ENCODE assay signal across 9 cellular contexts in genomic region chr17:1710807-1711553, GRCh38. TPM values are rescaled to one million over a fixed set of nuclear protein-coding genes. Genes with fewer than 3 reads are reported as not detected.
A peak's percentile ranks its signal among the peaks of the same experiment; 100 is the strongest.
DNase-seq lines count a peak whose midpoint lies in the region; ATAC-seq, FAIRE-seq and TF ChIP-seq lines count a peak whose summit lies in the region.
"Had no signal": no experiment of that assay in that cellular context is flagged by ENCODE, and none has a peak within 500 bp of the region (broad histone marks: within the 10 kb centered on the region; RNA-seq: fewer than 3 reads in every experiment).

No MANE protein-coding gene starts in this region.

- intact Hi-C loops in activated CD4-positive, alpha-beta T cell treated with anti-CD3 and anti-CD28 coated beads for 36 hours (cut with DNase I, micrococcal nuclease), result loop anchor here (1.0 to 10.0 kb wide), 2 partner anchors 27 to 146 kb away; partner anchors contain the start of genes PITPNA (in 1 of the 2) and PRPF8 (in 1 of the 2)
- intact Hi-C loops in K562 (cut with micrococcal nuclease), result no loop called here

- in situ Hi-C loops in K562 (cut with MboI), result loop anchor here (5.0 to 10.0 kb wide), 2 partner anchors 39 to 324 kb away; partner anchors contain the start of gene DPH1

- 24% methylated on average over 6 of the region's 14 CpGs for WGBS in K562 (ENCODE audit: insufficient coverage, low coverage, missing lambda C conversion rate)

- no peaks in the 10 kb centered on the region for H3K9me1 ChIP-seq in K562 (ENCODE audit: control insufficient read depth, insufficient read depth, low read length)

- CTCF ChIA-PET in activated CD4-positive, alpha-beta T cell treated with anti-CD3 and anti-CD28 coated beads for 36 hours (lab: Charles Lee), result interaction anchor here (0.9 to 1.4 kb wide), 4 partner anchors 9 to 705 kb away, joined by 3 to 4 read pairs (median 3); no protein-coding TSS in a partner anchor
- CTCF ChIA-PET in K562 (lab: Yijun Ruan, JAX; ENCODE audit: low intra/inter-chr PET ratio), result no interaction called here

- H3K9ac ChIP-seq in K562 (ENCODE audit: insufficient read depth in 1 of 2, low read depth in 2 of 2, low read length in 2 of 2), result peak overlapping the region; percentile 65 to 92; a peak in 3 of 4 replicates

- H3K36me3 ChIP-seq in K562 (ENCODE audit: control insufficient read depth, insufficient read depth, low read length), result peaks cover 25% of the 10 kb centered on the region; the same call in 2 of the 3 replicates
- H3K36me3 ChIP-seq in thoracic aorta, result peaks cover 17% of the 10 kb centered on the region

- H3K27me3 ChIP-seq in K562 (ENCODE audit: control insufficient read depth in 2 of 2, insufficient read depth in 2 of 2, low read length in 2 of 2), result no peaks in the 10 kb centered on the region
- H3K27me3 ChIP-seq in thoracic aorta (replicated peaks; ENCODE audit: insufficient read depth), result no peaks in the 10 kb centered on the region

- TF ChIP-seq POLR2A in K562 (conservative IDR thresholded peaks at IDR 0.05), result peak; percentile 49; the same call in 1 of the 2 replicates

- H3K4me1 Mint-ChIP-seq in activated CD4-positive, alpha-beta T cell treated with anti-CD3 and anti-CD28 coated beads for 36 hours, result peaks cover 18% of the 10 kb centered on the region

- no peak overlapping the region; the same call in 1 of the 2 replicates for H2AFZ ChIP-seq in K562 (ENCODE audit: low read depth, low read length)

- H3K9me3 ChIP-seq in K562 (replicated peaks; ENCODE audit: control insufficient read depth, insufficient read depth, low read depth, low read length) (no peaks in the 10 kb centered on the region), thoracic aorta (no peaks in the 10 kb centered on the region)

- H3K9me3 Mint-ChIP-seq in activated CD4-positive, alpha-beta T cell treated with anti-CD3 and anti-CD28 coated beads for 36 hours (ENCODE audit: low read depth), result no peaks in the 10 kb centered on the region

- peak overlapping the region; percentile 67 for H3K4me2 ChIP-seq in K562 (ENCODE audit: insufficient read depth, low read length)

- no peak overlapping the region for H3K27ac Mint-ChIP-seq in activated CD4-positive, alpha-beta T cell treated with anti-CD3 and anti-CD28 coated beads for 36 hours

- H4K20me1 ChIP-seq in K562 (replicated peaks; ENCODE audit: control insufficient read depth, insufficient read depth, low read length), result 0 out of 2 replicates have a peak, but pooled peaks cover 3% of the 10 kb centered on the region

- no peak for TF ChIP-seq CTCF in K562 (IDR thresholded peaks at IDR 0.05 in 2 of 3, conservative IDR thresholded peaks at IDR 0.05 in 1 of 3; ENCODE audit: insufficient read depth in 2 of 3, low read depth in 1 of 3, low read length in 3 of 3)
- TF ChIP-seq CTCF in thoracic aorta (IDR thresholded peaks at IDR 0.05), result no peak

- H3K27ac ChIP-seq in K562 (ENCODE audit: extremely low read depth, low read depth, low read length) (peak overlapping the region; percentile 66), thoracic aorta (peak overlapping the region; percentile 43 to 54)

- H3K4me1 ChIP-seq in K562 (replicated peaks in 1 of 2; ENCODE audit: control insufficient read depth in 2 of 2, insufficient read depth in 2 of 2, low read length in 2 of 2) (peaks cover 31 to 70% of the 10 kb centered on the region in 2 experiments), thoracic aorta (ENCODE audit: control insufficient read depth in 1 of 2, low read depth in 2 of 2) (peaks cover 29 to 35% of the 10 kb centered on the region in 2 donors)

- H3K79me2 ChIP-seq in K562 (ENCODE audit: control insufficient read depth, insufficient read depth, low read length), result peaks cover 43% of the 10 kb centered on the region

- H3K36me3 Mint-ChIP-seq in activated CD4-positive, alpha-beta T cell treated with anti-CD3 and anti-CD28 coated beads for 36 hours (ENCODE audit: low read depth), result no peaks in the 10 kb centered on the region

- peak overlapping the region; percentile 48 for H3K4me3 Mint-ChIP-seq in activated CD4-positive, alpha-beta T cell treated with anti-CD3 and anti-CD28 coated beads for 36 hours

- peak overlapping the region; percentile 53 for H3K4me3 ChIP-seq in K562
- H3K4me3 ChIP-seq in thoracic aorta, result peak overlapping the region; percentile 91

- no peak for DNase-seq in activated CD4-positive, alpha-beta T cell treated with anti-CD3 and anti-CD28 coated beads for 36 hours
- DNase-seq in activated CD4-positive, alpha-beta T cell treated with anti-CD3 and anti-CD28 coated beads, Interleukin-2, amount 50 U/mL, for 1 hour, result no peak
- no peak for DNase-seq in K562 (ENCODE audit: extremely low read depth in 1 of 4, low spot score in 3 of 4)
- DNase-seq in left kidney (ENCODE audit: low read depth, low spot score), result peak; percentile 23
- no peak for DNase-seq in thoracic aorta (ENCODE audit: low spot score)
- DNase-seq in HCEC 1CT, result no peak
- no peak for DNase-seq in SW480 (ENCODE audit: low spot score)

- H3K27me3 Mint-ChIP-seq in activated CD4-positive, alpha-beta T cell treated with anti-CD3 and anti-CD28 coated beads for 36 hours, result peaks cover 16% of the 10 kb centered on the region

- no TSS peak for BruUV-seq in K562 (replicated peaks; lab: Mats Ljungman, UMichigan)

- no peak for TF ChIP-seq EP300 in K562 (IDR thresholded peaks at IDR 0.05; ENCODE audit: low read length)

- no peak for ATAC-seq in activated CD4-positive, alpha-beta T cell treated with anti-CD3 and anti-CD28 coated beads for 36 hours
- ATAC-seq in K562 (no peak), thoracic aorta (ENCODE audit: insufficient number of reproducible peaks, low FRiP score, low read depth) (no peak)
- ATAC-seq in activated CD4-positive, CD25-positive, alpha-beta regulatory T cell treated with anti-CD3 and anti-CD28 coated beads, Interleukin-2, amount 50 U/mL, for 24 hours, result no peak

- no peak for FAIRE-seq in K562 (lab: Jason Lieb, UNC)

- POLR2A ChIA-PET in activated CD4-positive, alpha-beta T cell treated with anti-CD3 and anti-CD28 coated beads for 36 hours (lab: Charles Lee), result interaction anchor here (0.6 kb wide), 1 partner anchor 221 kb away, joined by 3 read pairs; no protein-coding TSS in a partner anchor
- POLR2A ChIA-PET in K562 (lab: Yijun Ruan, JAX), result interaction anchor here (0.7 kb wide), 1 partner anchor 411 kb away, joined by 3 read pairs; no protein-coding TSS in a partner anchor

- TF ChIP-seq RAD21 in K562 (CRISPR knock-in tag; conservative IDR thresholded peaks at IDR 0.05 in 1 of 2, IDR thresholded peaks at IDR 0.05 in 1 of 2), result no peak

RNA-seq across cellular contexts. Expression of gene TLCD2, which starts 0.8 kb away (rescaled TPM):
- total RNA-seq in activated CD4-positive, alpha-beta T cell treated with anti-CD3 and anti-CD28 coated beads for 36 hours, result under 1 TPM; 0.30 to 0.39 TPM
- total RNA-seq in K562 (2011; cell fraction: chromatin; rRNA removed; ENCODE audit: low replicate concordance), result 1.2 and 1.5 TPM in 2 replicates
- 1.1 and 1.2 TPM in 2 replicates for total RNA-seq in K562 (2011; cell fraction: nucleolus; rRNA removed)
- total RNA-seq in K562 (2011; cell fraction: nucleoplasm; rRNA removed), result 1.2 and 1.5 TPM in 2 replicates
- total RNA-seq in K562 (2014; rRNA removed) (0.45 and 0.54 TPM in 2 replicates), K562 (2014; rRNA removed; fragmentation: Illumina TruSeq; extraction: Trizol) (0.64 and 0.65 TPM in 2 replicates), K562 (2015; rRNA removed; fragmentation: Illumina TruSeq; extraction: Trizol) (0.76 and 0.98 TPM in 2 replicates), K562 (2021) (0.78 and 0.89 TPM in 2 replicates), thoracic aorta (1 to 10 TPM; 7.3 to 8.3 TPM)
- polyA plus RNA-seq in K562 (2011; rRNA removed) (0.46 and 0.50 TPM in 2 replicates), K562 (2014; fragmentation: Illumina TruSeq; extraction: Trizol) (0.58 and 0.64 TPM in 2 replicates), K562 (2014; fragmentation: Nextera tagmentation; extraction: Ambion mirVana) (under 1 TPM; 0.10 to 0.13 TPM), K562 (2014; rRNA removed) (0.73 and 1.0 TPM in 2 replicates)
- 0.49 and 0.53 TPM in 2 replicates for polyA plus RNA-seq in K562 (2011; cell fraction: cytosol; rRNA removed)
- polyA plus RNA-seq in K562 (2011; cell fraction: nucleus; rRNA removed), result 0.39 and 0.54 TPM in 2 replicates
- 0.89 and 4.5 TPM in 2 replicates for polyA plus RNA-seq in K562 (2012)
- polyA minus RNA-seq in K562 (2011; rRNA and poly(A)+ RNA removed), result 0.72 and 0.81 TPM in 2 replicates
- polyA minus RNA-seq in K562 (2011; cell fraction: cytosol; rRNA and poly(A)+ RNA removed), result 0.48 and 0.73 TPM in 2 replicates
- 0.40 and 0.56 TPM in 2 replicates for polyA minus RNA-seq in K562 (2011; cell fraction: nucleus; rRNA and poly(A)+ RNA removed)

RNA-seq across cellular contexts. Expression of gene WDR81, which starts 13.5 kb away (rescaled TPM):
- 1 to 10 TPM; 6.9 to 8.6 TPM for total RNA-seq in activated CD4-positive, alpha-beta T cell treated with anti-CD3 and anti-CD28 coated beads for 36 hours
- total RNA-seq in K562 (2011; cell fraction: chromatin; rRNA removed; ENCODE audit: low replicate concordance), result 13.5 and 42.5 TPM in 2 replicates
- total RNA-seq in K562 (2011; cell fraction: nucleolus; rRNA removed), result 29.2 and 35.2 TPM in 2 replicates
- 14.9 and 15.0 TPM in 2 replicates for total RNA-seq in K562 (2011; cell fraction: nucleoplasm; rRNA removed)
- 11.1 and 12.5 TPM in 2 replicates for total RNA-seq in K562 (2014; rRNA removed)
- 0.89 and 1.7 TPM in 2 replicates for total RNA-seq in K562 (2014; rRNA removed; fragmentation: Illumina TruSeq; extraction: Trizol)
- total RNA-seq in K562 (2015; rRNA removed; fragmentation: Illumina TruSeq; extraction: Trizol), result 4.3 and 5.3 TPM in 2 replicates
- 13.0 and 17.1 TPM in 2 replicates for total RNA-seq in K562 (2021)
- polyA plus RNA-seq in K562 (2011; rRNA removed), result 2.7 and 5.1 TPM in 2 replicates
- polyA plus RNA-seq in K562 (2011; cell fraction: cytosol; rRNA removed), result 5.3 and 9.9 TPM in 2 replicates
- 26.4 and 53.6 TPM in 2 replicates for polyA plus RNA-seq in K562 (2011; cell fraction: nucleus; rRNA removed)
- 8.7 and 12.9 TPM in 2 replicates for polyA plus RNA-seq in K562 (2012)
- polyA plus RNA-seq in K562 (2014; fragmentation: Illumina TruSeq; extraction: Trizol), result 3.3 and 9.0 TPM in 2 replicates
- polyA plus RNA-seq in K562 (2014; fragmentation: Nextera tagmentation; extraction: Ambion mirVana), result under 1 TPM; 0.01 to 0.04 TPM
- polyA plus RNA-seq in K562 (2014; rRNA removed), result 12.2 and 12.9 TPM in 2 replicates
- 1.3 and 3.6 TPM in 2 replicates for polyA minus RNA-seq in K562 (2011; rRNA and poly(A)+ RNA removed)
- polyA minus RNA-seq in K562 (2011; cell fraction: cytosol; rRNA and poly(A)+ RNA removed), result 10.1 and 18.5 TPM in 2 replicates
- 9.9 and 15.3 TPM in 2 replicates for polyA minus RNA-seq in K562 (2011; cell fraction: nucleus; rRNA and poly(A)+ RNA removed)
- total RNA-seq in thoracic aorta, result 10 to 100 TPM; 32.7 to 41.8 TPM

RNA-seq across cellular contexts. Expression of gene PRPF8, which starts 26.3 kb away (rescaled TPM):
- total RNA-seq in activated CD4-positive, alpha-beta T cell treated with anti-CD3 and anti-CD28 coated beads for 36 hours, result 100 to 1,000 TPM; 391 to 425 TPM
- total RNA-seq in K562 (2011; cell fraction: chromatin; rRNA removed; ENCODE audit: low replicate concordance), result 654 and 969 TPM in 2 replicates
- total RNA-seq in K562 (2011; cell fraction: nucleolus; rRNA removed), result 322 and 340 TPM in 2 replicates
- 351 and 363 TPM in 2 replicates for total RNA-seq in K562 (2011; cell fraction: nucleoplasm; rRNA removed)
- total RNA-seq in K562 (2014; rRNA removed) (85.9 and 111 TPM in 2 replicates), K562 (2014; rRNA removed; fragmentation: Illumina TruSeq; extraction: Trizol) (64.3 and 72.1 TPM in 2 replicates), K562 (2015; rRNA removed; fragmentation: Illumina TruSeq; extraction: Trizol) (64.6 and 74.2 TPM in 2 replicates), K562 (2021) (278 and 294 TPM in 2 replicates), thoracic aorta (100 to 1,000 TPM; 184 to 186 TPM)
- polyA plus RNA-seq in K562 (2011; rRNA removed) (64.3 and 160 TPM in 2 replicates), K562 (2014; fragmentation: Illumina TruSeq; extraction: Trizol) (208 and 224 TPM in 2 replicates), K562 (2014; fragmentation: Nextera tagmentation; extraction: Ambion mirVana) (100 to 1,000 TPM; 128 to 174 TPM), K562 (2014; rRNA removed) (77.2 and 85.9 TPM in 2 replicates)
- polyA plus RNA-seq in K562 (2011; cell fraction: cytosol; rRNA removed), result 111 and 123 TPM in 2 replicates
- 279 and 287 TPM in 2 replicates for polyA plus RNA-seq in K562 (2011; cell fraction: nucleus; rRNA removed)
- polyA plus RNA-seq in K562 (2012), result 137 and 179 TPM in 2 replicates
- polyA minus RNA-seq in K562 (2011; rRNA and poly(A)+ RNA removed), result 219 and 329 TPM in 2 replicates
- 406 and 503 TPM in 2 replicates for polyA minus RNA-seq in K562 (2011; cell fraction: cytosol; rRNA and poly(A)+ RNA removed)
- 87.5 and 163 TPM in 2 replicates for polyA minus RNA-seq in K562 (2011; cell fraction: nucleus; rRNA and poly(A)+ RNA removed)

RNA-seq across cellular contexts. Expression of gene SERPINF2, which starts 31.7 kb away (rescaled TPM):
- under 1 TPM in 1 of 2 experiments, not detected in 1; 0.12 TPM for total RNA-seq in activated CD4-positive, alpha-beta T cell treated with anti-CD3 and anti-CD28 coated beads for 36 hours
- 0.25 TPM in 1 of 2 replicates, not detected in the other for total RNA-seq in K562 (2011; cell fraction: chromatin; rRNA removed; ENCODE audit: low replicate concordance)
- total RNA-seq in K562 (2011; cell fraction: nucleolus; rRNA removed), result not detected in 2 replicates
- not detected in 2 replicates for total RNA-seq in K562 (2011; cell fraction: nucleoplasm; rRNA removed)
- total RNA-seq in K562 (2014; rRNA removed) (not detected in 2 replicates), K562 (2014; rRNA removed; fragmentation: Illumina TruSeq; extraction: Trizol) (not detected in 2 replicates), K562 (2015; rRNA removed; fragmentation: Illumina TruSeq; extraction: Trizol) (not detected in 2 replicates), K562 (2021) (0.22 TPM in 2 replicates), thoracic aorta (1 to 10 TPM; 5.0 to 9.8 TPM)
- polyA plus RNA-seq in K562 (2011; rRNA removed) (0.04 TPM in 1 of 2 replicates, not detected in the other), K562 (2014; fragmentation: Illumina TruSeq; extraction: Trizol) (not detected in 2 replicates), K562 (2014; fragmentation: Nextera tagmentation; extraction: Ambion mirVana) (not detected), K562 (2014; rRNA removed) (not detected in 2 replicates)
- 0.03 TPM in 1 of 2 replicates, not detected in the other for polyA plus RNA-seq in K562 (2011; cell fraction: cytosol; rRNA removed)
- polyA plus RNA-seq in K562 (2011; cell fraction: nucleus; rRNA removed), result 0.07 TPM in 1 of 2 replicates, not detected in the other
- 0.03 and 0.06 TPM in 2 replicates for polyA plus RNA-seq in K562 (2012)
- not detected in 2 replicates for polyA minus RNA-seq in K562 (2011; rRNA and poly(A)+ RNA removed)
- 0.91 TPM in 1 of 2 replicates, not detected in the other for polyA minus RNA-seq in K562 (2011; cell fraction: cytosol; rRNA and poly(A)+ RNA removed)
- not detected in 2 replicates for polyA minus RNA-seq in K562 (2011; cell fraction: nucleus; rRNA and poly(A)+ RNA removed)
- total RNA-seq: pulmonary artery endothelial cell had no signal

RNA-seq across cellular contexts. Expression of gene SERPINF1, which starts 50.9 kb away (rescaled TPM):
- total RNA-seq in activated CD4-positive, alpha-beta T cell treated with anti-CD3 and anti-CD28 coated beads for 36 hours, result under 1 TPM; 0.27 to 0.47 TPM
- total RNA-seq in K562 (2011; cell fraction: chromatin; rRNA removed; ENCODE audit: low replicate concordance), result 49.3 and 78.6 TPM in 2 replicates
- 114 and 121 TPM in 2 replicates for total RNA-seq in K562 (2011; cell fraction: nucleolus; rRNA removed)
- 64.9 and 87.2 TPM in 2 replicates for total RNA-seq in K562 (2011; cell fraction: nucleoplasm; rRNA removed)
- total RNA-seq in K562 (2014; rRNA removed) (37.7 and 54.7 TPM in 2 replicates), K562 (2014; rRNA removed; fragmentation: Illumina TruSeq; extraction: Trizol) (21.5 and 27.5 TPM in 2 replicates), K562 (2015; rRNA removed; fragmentation: Illumina TruSeq; extraction: Trizol) (37.0 and 40.4 TPM in 2 replicates), K562 (2021) (34.5 and 44.2 TPM in 2 replicates), thoracic aorta (100 to 1,000 TPM; 385 to 608 TPM)
- polyA plus RNA-seq in K562 (2011; rRNA removed) (66.9 and 85.2 TPM in 2 replicates), K562 (2014; fragmentation: Illumina TruSeq; extraction: Trizol) (44.8 and 53.4 TPM in 2 replicates), K562 (2014; fragmentation: Nextera tagmentation; extraction: Ambion mirVana) (1 to 10 TPM; 2.6 to 6.3 TPM), K562 (2014; rRNA removed) (42.4 and 78.9 TPM in 2 replicates)
- 137 and 141 TPM in 2 replicates for polyA plus RNA-seq in K562 (2011; cell fraction: cytosol; rRNA removed)
- 57.8 and 67.5 TPM in 2 replicates for polyA plus RNA-seq in K562 (2011; cell fraction: nucleus; rRNA removed)
- 34.1 and 98.1 TPM in 2 replicates for polyA plus RNA-seq in K562 (2012)
- polyA minus RNA-seq in K562 (2011; rRNA and poly(A)+ RNA removed), result 35.2 and 36.2 TPM in 2 replicates
- 21.5 and 27.6 TPM in 2 replicates for polyA minus RNA-seq in K562 (2011; cell fraction: cytosol; rRNA and poly(A)+ RNA removed)
- polyA minus RNA-seq in K562 (2011; cell fraction: nucleus; rRNA and poly(A)+ RNA removed), result 9.0 and 17.2 TPM in 2 replicates
